ENCODE assay signal across 10 cellular contexts in the genomic region with DNA sequence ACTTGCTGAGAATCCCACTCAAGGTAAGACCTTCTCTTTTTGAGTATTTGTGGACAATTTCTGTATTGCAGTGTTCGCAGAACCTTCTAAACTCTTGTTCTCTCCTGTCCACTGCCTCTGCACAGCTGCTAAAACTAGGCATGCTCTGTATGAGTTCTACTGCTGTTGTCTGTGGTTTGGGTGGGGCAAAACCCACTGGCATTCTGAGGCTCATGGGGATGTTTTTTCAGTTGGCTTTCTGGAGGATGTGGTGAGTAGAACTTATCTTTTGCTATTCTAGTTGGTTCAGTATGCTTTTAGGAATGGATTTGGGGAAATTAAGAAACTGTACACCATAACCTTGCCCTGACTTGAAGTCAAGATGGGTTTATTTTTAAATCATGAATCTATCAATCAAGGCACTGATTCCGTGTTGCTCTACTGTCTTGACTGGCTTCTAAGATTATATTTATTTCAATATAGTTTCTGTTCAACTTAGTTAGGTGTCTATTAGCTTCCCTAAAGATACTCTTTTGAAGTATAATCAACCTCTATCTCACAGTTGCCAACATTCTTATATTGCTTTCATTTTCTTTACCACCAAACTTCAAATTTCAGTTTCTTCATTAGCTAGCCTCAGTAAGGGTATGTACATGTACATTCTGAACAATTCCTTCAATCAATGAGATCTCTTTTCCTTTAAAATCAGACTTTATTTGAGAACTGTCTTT. TPM values are rescaled to one million over a fixed set of nuclear protein-coding genes. Genes with fewer than 3 reads are reported as not detected.
DNase-seq lines count a peak whose midpoint lies in the region; ATAC-seq and TF ChIP-seq lines count a peak whose summit lies in the region.
"Had no signal": no experiment of that assay in that cellular context is flagged by ENCODE, and none has a peak within 500 bp of the region (broad histone marks: within the 10 kb centered on the region; RNA-seq: fewer than 3 reads in every experiment).

No MANE protein-coding gene starts in this region.

- H3K9me2 ChIP-seq in GM23248 (ENCODE audit: insufficient read depth) (no peaks in the 10 kb centered on the region), Loucy (replicated peaks; ENCODE audit: low read depth, low read length) (no peaks in the 10 kb centered on the region)

- intact Hi-C loops in prostate gland (cut with DNase I) = no loop called here

- H3K4me3 Mint-ChIP-seq in stimulated activated naive CD8-positive, alpha-beta T cell treated with anti-CD3 and anti-CD28 coated beads, Interleukin-15, amount 100 ng/mL, for 72 hours = peak overlapping the region; percentile 71 to 77

- 23 to 26% methylated on average over 2 of the region's 2 CpGs for WGBS in GM23248 (ENCODE audit: low coverage in 1 of 2, low lambda C conversion rate in 2 of 2, missing lambda C conversion rate in 2 of 2), 2 experiments
- WGBS in prostate gland = 66% methylated on average over 2 of the region's 2 CpGs

- DNase-seq in GM04503 (ENCODE audit: low read depth) (peak; percentile 62), GM23248 (peak; percentile 84), foreskin fibroblast (peak; percentile 85 to 95), prostate gland (ENCODE audit: low spot score) (no peak), HPDE6-E6E7 (ENCODE audit: extremely low spot score) (no peak)
- DNase-seq in activated CD8-positive, alpha-beta memory T cell treated with anti-CD3 and anti-CD28 coated beads for 4 hours (ENCODE audit: low read depth in 2 of 2) = peak; percentile 11 to 23
- peak; percentile 49 to 75 for DNase-seq in stimulated activated naive CD8-positive, alpha-beta T cell treated with anti-CD3 and anti-CD28 coated beads, Interleukin-15, amount 100 ng/mL, for 72 hours
- DNase-seq: pancreas had no signal

- in situ Hi-C loops in GM23248 (cut with MboI) = no loop called here

- H3F3A ChIP-seq in GM23248 (ENCODE audit: insufficient read depth) = peaks cover 22% of the 10 kb centered on the region
- H3F3A ChIP-seq in Loucy (ENCODE audit: low read depth) = no peaks in the 10 kb centered on the region

- TF ChIP-seq CTCF in Loucy (conservative IDR thresholded peaks at IDR 0.05; ENCODE audit: low read length) (no peak; the same call in 1 of the 2 replicates), foreskin fibroblast (IDR thresholded peaks at IDR 0.05; ENCODE audit: low read depth, low read length) (no peak), prostate gland (IDR thresholded peaks at IDR 0.05) (no peak)

- H3K27ac Mint-ChIP-seq in stimulated activated naive CD8-positive, alpha-beta T cell treated with anti-CD3 and anti-CD28 coated beads, Interleukin-15, amount 100 ng/mL, for 72 hours = peak overlapping the region; percentile 44 to 77

- no peak for TF ChIP-seq POLR2A in prostate gland (IDR thresholded peaks at IDR 0.05)

- ATAC-seq in stimulated activated naive CD8-positive, alpha-beta T cell treated with anti-CD3 and anti-CD28 coated beads, Interleukin-15, amount 100 ng/mL, for 72 hours = peak; percentile 98

- peaks cover 14 to 19% of the 10 kb centered on the region in 2 donors for H3K9me3 Mint-ChIP-seq in stimulated activated naive CD8-positive, alpha-beta T cell treated with anti-CD3 and anti-CD28 coated beads, Interleukin-15, amount 100 ng/mL, for 72 hours

- H3K4me2 ChIP-seq in GM23248 (ENCODE audit: unreplicated experiment) = peak overlapping the region; percentile 90
- peak overlapping the region; percentile 85 for H3K4me2 ChIP-seq in Loucy (ENCODE audit: low read depth, low read length, poor library complexity, severe bottlenecking)
- H3K4me2 ChIP-seq: PC-9 had no signal

- H4K20me1 ChIP-seq in GM23248 (ENCODE audit: insufficient read depth) (no peaks in the 10 kb centered on the region), Loucy (ENCODE audit: insufficient read depth, low read length, poor library complexity, severe bottlenecking) (no peaks in the 10 kb centered on the region)

- H3K79me2 ChIP-seq in GM23248 (ENCODE audit: insufficient read depth) = peaks cover 39% of the 10 kb centered on the region
- no peaks in the 10 kb centered on the region for H3K79me2 ChIP-seq in Loucy (ENCODE audit: insufficient read depth, low read length)

- H2AFZ ChIP-seq in GM23248 (peak overlapping the region; percentile 62), Loucy (ENCODE audit: low read length) (peak overlapping the region; percentile 37)
- H2AFZ ChIP-seq: PC-9 had no signal

- H3K4me1 Mint-ChIP-seq in stimulated activated naive CD8-positive, alpha-beta T cell treated with anti-CD3 and anti-CD28 coated beads, Interleukin-15, amount 100 ng/mL, for 72 hours = peaks cover 49% of the 10 kb centered on the region

- no peaks in the 10 kb centered on the region for H3K27me3 Mint-ChIP-seq in stimulated activated naive CD8-positive, alpha-beta T cell treated with anti-CD3 and anti-CD28 coated beads, Interleukin-15, amount 100 ng/mL, for 72 hours

- peaks cover 23% of the 10 kb centered on the region for H3K4me1 ChIP-seq in GM23248 (ENCODE audit: insufficient read depth)
- peaks cover 48% of the 10 kb centered on the region for H3K4me1 ChIP-seq in Loucy (ENCODE audit: insufficient read depth, low read length, poor library complexity, severe bottlenecking)
- H3K4me1 ChIP-seq in prostate gland (replicated peaks) = no peaks in the 10 kb centered on the region
- H3K4me1 ChIP-seq: pancreas had no signal

- H3K27ac ChIP-seq in GM23248 (peak overlapping the region; percentile 82), prostate gland (no peak overlapping the region)
- H3K27ac ChIP-seq: pancreas, PC-9 had no signal

- H3K9ac ChIP-seq in GM23248 (peak overlapping the region; percentile 74), Loucy (ENCODE audit: low read depth, low read length, poor library complexity, severe bottlenecking) (peak overlapping the region; percentile 74)

- peak overlapping the region; percentile 75 for H3K4me3 ChIP-seq in GM23248
- peak overlapping the region; percentile 72 for H3K4me3 ChIP-seq in Loucy (ENCODE audit: low read length, poor library complexity, severe bottlenecking)
- H3K4me3 ChIP-seq in foreskin fibroblast (ENCODE audit: low read depth in 1 of 2, low read length in 2 of 2) = peak overlapping the region; percentile 46 to 50
- no peak overlapping the region for H3K4me3 ChIP-seq in prostate gland
- H3K4me3 ChIP-seq: pancreas, PC-9 had no signal

- H3K27me3 ChIP-seq in GM23248 (replicated peaks; ENCODE audit: insufficient read depth) (no peaks in the 10 kb centered on the region), Loucy (ENCODE audit: insufficient read depth, low read length, poor library complexity, severe bottlenecking) (no peaks in the 10 kb centered on the region), prostate gland (replicated peaks; ENCODE audit: insufficient read depth) (no peaks in the 10 kb centered on the region)
- H3K27me3 ChIP-seq: pancreas had no signal

- H3K36me3 ChIP-seq in GM23248 (ENCODE audit: low read depth) = no peaks in the 10 kb centered on the region
- no peaks in the 10 kb centered on the region for H3K36me3 ChIP-seq in Loucy (ENCODE audit: insufficient read depth, low read length)
- H3K36me3 ChIP-seq in prostate gland = no peaks in the 10 kb centered on the region
- H3K36me3 ChIP-seq: pancreas had no signal

- H3K9me3 ChIP-seq in GM23248 (ENCODE audit: low read depth) (no peaks in the 10 kb centered on the region), Loucy (ENCODE audit: insufficient read depth, low read depth, low read length) (peaks cover 6% of the 10 kb centered on the region; the same call in 1 of the 2 replicates), prostate gland (no peaks in the 10 kb centered on the region)
- H3K9me3 ChIP-seq: pancreas had no signal

RNA-seq across cellular contexts. Expression of a gene that starts 25.0 kb away (rescaled TPM):
- 72.7 and 114 TPM in 2 replicates for total RNA-seq in GM23248 (2014; rRNA removed; shearing (Covaris generic))
- 75.2 and 79.0 TPM in 2 replicates for polyA plus RNA-seq in GM23248 (2016; fragmentation: Nextera tagmentation; extraction: Ambion mirVana)
- 10 to 100 TPM; 16.1 to 16.8 TPM for total RNA-seq in prostate gland

Comparison
In these comparisons a context has a peak if more than half of its experiments do, and no peak if none do; other contexts are left out.
1. DNase-seq: peak in GM04503 (single experiment), GM23248 (single experiment), activated CD8-positive, alpha-beta memory T cell treated with anti-CD3 and anti-CD28 coated beads for 4 hours (2 of 2), foreskin fibroblast (2 of 2) and stimulated activated naive CD8-positive, alpha-beta T cell treated with anti-CD3 and anti-CD28 coated beads, Interleukin-15, amount 100 ng/mL, for 72 hours (2 of 2); none in prostate gland (single experiment) and HPDE6-E6E7 (single experiment).
2. H3K4me3 ChIP-seq: peak in GM23248 (single experiment), Loucy (single experiment) and foreskin fibroblast (2 of 2); none in prostate gland (0 of 2).